In genomic region chr20:59706106-59706693, GRCh38 we compare ENCODE assay signal across 19 cellular contexts.
DNase-seq lines count a peak whose midpoint lies in the region; ATAC-seq and TF ChIP-seq lines count a peak whose summit lies in the region.
"Had no signal": no experiment of that assay in that cellular context is flagged by ENCODE, and none has a peak within 500 bp of the region (broad histone marks: within the 10 kb centered on the region; RNA-seq: fewer than 3 reads in every experiment).

No MANE protein-coding gene starts in this region.

- H3K36me3 ChIP-seq in right atrium auricular region (no peaks in the 10 kb centered on the region), GM23248 (ENCODE audit: low read depth) (no peaks in the 10 kb centered on the region)

- H4K20me1 ChIP-seq in GM23248 (ENCODE audit: insufficient read depth): no peaks in the 10 kb centered on the region

- no peak overlapping the region for H3K4me3 ChIP-seq in right atrium auricular region
- no peak overlapping the region for H3K4me3 ChIP-seq in dorsolateral prefrontal cortex
- H3K4me3 ChIP-seq in GM23248: no peak overlapping the region
- H3K4me3 ChIP-seq: BLaER1, GM12878 had no signal

- no peaks in the 10 kb centered on the region for H3K27me3 Mint-ChIP-seq in osteocyte (ENCODE audit: unreplicated experiment)
- peaks cover 35 to 74% (median 42%) of the 10 kb centered on the region in 3 donors for H3K27me3 Mint-ChIP-seq in CD14-positive monocyte (ENCODE audit: low read depth in 3 of 3)
- H3K27me3 Mint-ChIP-seq: CD4-positive, CD25-positive, alpha-beta regulatory T cell had no signal

- H3K4me1 Mint-ChIP-seq in osteocyte (ENCODE audit: unreplicated experiment) (no peaks in the 10 kb centered on the region), CD14-positive monocyte (no peaks in the 10 kb centered on the region)
- H3K4me1 Mint-ChIP-seq: CD4-positive, CD25-positive, alpha-beta regulatory T cell; CD8-positive, alpha-beta memory T cell; IgD-negative memory B cell had no signal

- in situ Hi-C loops in GM23248 (cut with MboI): no loop called here

- H3K27ac Mint-ChIP-seq in osteocyte (ENCODE audit: unreplicated experiment) (no peak overlapping the region), CD14-positive monocyte (no peak overlapping the region)
- H3K27ac Mint-ChIP-seq: CD4-positive, CD25-positive, alpha-beta regulatory T cell; CD8-positive, alpha-beta memory T cell; IgD-negative memory B cell had no signal

- H3K27me3 ChIP-seq in right atrium auricular region (no peaks in the 10 kb centered on the region), dorsolateral prefrontal cortex (no peaks in the 10 kb centered on the region), GM23248 (replicated peaks; ENCODE audit: insufficient read depth) (no peaks in the 10 kb centered on the region)
- H3K27me3 ChIP-seq: BLaER1 had no signal

- H3K4me1 ChIP-seq in right atrium auricular region: no peaks in the 10 kb centered on the region
- no peaks in the 10 kb centered on the region for H3K4me1 ChIP-seq in GM23248 (ENCODE audit: insufficient read depth)

- TF ChIP-seq CTCF in right atrium auricular region (IDR thresholded peaks at IDR 0.05) (no peak), dorsolateral prefrontal cortex (IDR thresholded peaks at IDR 0.05 in 54 of 56, conservative IDR thresholded peaks at IDR 0.05 in 2 of 56; ENCODE audit: low read depth in 1 of 56, partially characterized antibody in 56 of 56) (no peak), osteocyte (IDR thresholded peaks at IDR 0.05) (no peak), CD14-positive monocyte (IDR thresholded peaks at IDR 0.05) (no peak)

- H3K9me3 ChIP-seq in right atrium auricular region (no peaks in the 10 kb centered on the region), GM23248 (ENCODE audit: low read depth) (no peaks in the 10 kb centered on the region)

- H3K9ac ChIP-seq in GM23248: no peak overlapping the region
- H3K9ac ChIP-seq: BLaER1 had no signal

- ATAC-seq in Right ventricle myocardium superior (ENCODE audit: poor library complexity): peak; percentile 64
- ATAC-seq: GM12878 had no signal

- no peak overlapping the region for H3K4me3 Mint-ChIP-seq in osteocyte (ENCODE audit: unreplicated experiment)
- H3K4me3 Mint-ChIP-seq in CD14-positive monocyte: no peak overlapping the region
- H3K4me3 Mint-ChIP-seq: CD4-positive, CD25-positive, alpha-beta regulatory T cell; CD8-positive, alpha-beta memory T cell; IgD-negative memory B cell had no signal

- intact Hi-C loops in Right ventricle myocardium superior (cut with DNase I): no loop called here
- intact Hi-C loops in dorsolateral prefrontal cortex (cut with DNase I): no loop called here
- intact Hi-C loops in CD14-positive monocyte (cut with micrococcal nuclease): loop anchor here in 1 of 2 donors (5.0 kb wide), 1 partner anchor 36 kb away; no protein-coding TSS in a partner anchor

- H3K9me3 Mint-ChIP-seq in osteocyte (ENCODE audit: unreplicated experiment): peaks cover 6% of the 10 kb centered on the region
- peaks cover 0 to 8% (median 4%) of the 10 kb centered on the region in 7 donors for H3K9me3 Mint-ChIP-seq in CD14-positive monocyte
- H3K9me3 Mint-ChIP-seq: IgD-negative memory B cell had no signal

- no peak overlapping the region for H2AFZ ChIP-seq in GM23248

- H3K27ac ChIP-seq in right atrium auricular region (no peak overlapping the region), dorsolateral prefrontal cortex (peak overlapping the region in 38 of 59 donors; percentile 5 to 75 (median 38)), GM23248 (no peak overlapping the region)
- H3K27ac ChIP-seq: BLaER1 had no signal

- no peaks in the 10 kb centered on the region for H3F3A ChIP-seq in GM23248 (ENCODE audit: insufficient read depth)

- H3K79me2 ChIP-seq in GM23248 (ENCODE audit: insufficient read depth): no peaks in the 10 kb centered on the region

- H3K36me3 Mint-ChIP-seq in osteocyte (ENCODE audit: unreplicated experiment): no peaks in the 10 kb centered on the region
- H3K36me3 Mint-ChIP-seq in CD14-positive monocyte: no peaks in the 10 kb centered on the region
- H3K36me3 Mint-ChIP-seq: CD4-positive, CD25-positive, alpha-beta regulatory T cell; CD8-positive, alpha-beta memory T cell; IgD-negative memory B cell had no signal

- WGBS in GM23248 (ENCODE audit: low coverage in 1 of 2, low lambda C conversion rate in 2 of 2, missing lambda C conversion rate in 2 of 2), 2 experiments: 10 to 17% methylated on average over 4 of the region's 4 CpGs

- no peak for DNase-seq in Right ventricle myocardium superior
- DNase-seq in right atrium auricular region (ENCODE audit: low spot score): no peak
- DNase-seq in dorsolateral prefrontal cortex: no peak
- DNase-seq in osteocyte (ENCODE audit: extremely low spot score, unreplicated experiment): peak; percentile 59
- no peak for DNase-seq in GM23248
- DNase-seq in activated CD4-positive, alpha-beta T cell treated with anti-CD3 and anti-CD28 coated beads, Interleukin-2, amount 50 U/mL, for 48 hours: no peak
- DNase-seq in CD14-positive monocyte (ENCODE audit: low spot score): no peak
- DNase-seq: 8988T; CD4-positive, CD25-positive, alpha-beta regulatory T cell; CD8-positive, alpha-beta memory T cell; COR-L47; DMS 273 treated with DMSO at 0.1 percent for 48 hours; DMS53; DND-41; EL; HCEC 1CT had no signal

- H3K9me2 ChIP-seq in GM23248 (ENCODE audit: insufficient read depth): no peaks in the 10 kb centered on the region

- H3K4me2 ChIP-seq in GM23248 (ENCODE audit: unreplicated experiment): no peak overlapping the region
- H3K4me2 ChIP-seq: BLaER1 had no signal

Comparison
In these comparisons a context has a peak if more than half of its experiments do, and no peak if none do; other contexts are left out.
1. H3K27ac ChIP-seq: peak in dorsolateral prefrontal cortex (38 of 59); none in right atrium auricular region (0 of 2) and GM23248 (single experiment).